Comparison of ENCODE assay signal across 1 cellular context in the genomic region with DNA sequence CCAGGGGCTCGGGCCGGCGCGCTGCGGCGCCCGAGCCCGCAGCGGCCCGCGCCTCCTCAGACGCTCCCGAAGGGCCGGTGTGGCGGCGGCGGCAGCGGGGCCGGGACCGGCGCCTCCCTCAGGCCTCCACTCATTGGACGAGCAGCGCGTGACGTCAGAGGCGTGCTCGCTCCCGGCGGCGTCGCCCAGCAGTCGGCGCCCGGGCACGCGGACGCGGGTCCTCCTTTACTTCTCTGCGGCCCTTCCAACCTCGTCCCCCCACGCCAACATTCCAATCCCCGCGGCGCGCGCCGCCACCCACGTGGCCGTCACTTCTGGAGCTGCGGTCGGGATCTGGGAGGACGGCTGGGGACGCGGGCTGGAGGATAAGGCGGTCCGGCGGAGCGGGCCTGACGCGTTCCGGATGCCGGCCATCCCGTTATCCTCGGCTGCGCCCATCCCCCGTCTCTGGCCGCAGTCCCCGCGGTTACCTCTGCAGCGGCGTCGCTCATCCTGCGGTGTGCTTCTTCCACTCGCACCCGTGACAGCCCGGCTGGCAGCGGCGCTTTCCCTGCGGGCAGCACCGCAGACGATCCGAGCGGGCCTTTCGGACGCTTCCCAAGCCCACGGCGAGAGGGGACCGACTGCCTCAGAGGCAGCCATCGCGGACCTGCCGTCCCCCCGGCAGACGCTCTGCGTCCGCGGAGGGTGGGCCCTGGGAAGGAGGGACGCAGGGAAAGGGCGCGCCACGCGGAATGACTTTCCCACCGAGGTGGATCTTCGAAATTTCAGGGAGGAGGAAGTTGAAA.
TF ChIP-seq lines count a peak whose summit lies in the region.

A gene with protein sequence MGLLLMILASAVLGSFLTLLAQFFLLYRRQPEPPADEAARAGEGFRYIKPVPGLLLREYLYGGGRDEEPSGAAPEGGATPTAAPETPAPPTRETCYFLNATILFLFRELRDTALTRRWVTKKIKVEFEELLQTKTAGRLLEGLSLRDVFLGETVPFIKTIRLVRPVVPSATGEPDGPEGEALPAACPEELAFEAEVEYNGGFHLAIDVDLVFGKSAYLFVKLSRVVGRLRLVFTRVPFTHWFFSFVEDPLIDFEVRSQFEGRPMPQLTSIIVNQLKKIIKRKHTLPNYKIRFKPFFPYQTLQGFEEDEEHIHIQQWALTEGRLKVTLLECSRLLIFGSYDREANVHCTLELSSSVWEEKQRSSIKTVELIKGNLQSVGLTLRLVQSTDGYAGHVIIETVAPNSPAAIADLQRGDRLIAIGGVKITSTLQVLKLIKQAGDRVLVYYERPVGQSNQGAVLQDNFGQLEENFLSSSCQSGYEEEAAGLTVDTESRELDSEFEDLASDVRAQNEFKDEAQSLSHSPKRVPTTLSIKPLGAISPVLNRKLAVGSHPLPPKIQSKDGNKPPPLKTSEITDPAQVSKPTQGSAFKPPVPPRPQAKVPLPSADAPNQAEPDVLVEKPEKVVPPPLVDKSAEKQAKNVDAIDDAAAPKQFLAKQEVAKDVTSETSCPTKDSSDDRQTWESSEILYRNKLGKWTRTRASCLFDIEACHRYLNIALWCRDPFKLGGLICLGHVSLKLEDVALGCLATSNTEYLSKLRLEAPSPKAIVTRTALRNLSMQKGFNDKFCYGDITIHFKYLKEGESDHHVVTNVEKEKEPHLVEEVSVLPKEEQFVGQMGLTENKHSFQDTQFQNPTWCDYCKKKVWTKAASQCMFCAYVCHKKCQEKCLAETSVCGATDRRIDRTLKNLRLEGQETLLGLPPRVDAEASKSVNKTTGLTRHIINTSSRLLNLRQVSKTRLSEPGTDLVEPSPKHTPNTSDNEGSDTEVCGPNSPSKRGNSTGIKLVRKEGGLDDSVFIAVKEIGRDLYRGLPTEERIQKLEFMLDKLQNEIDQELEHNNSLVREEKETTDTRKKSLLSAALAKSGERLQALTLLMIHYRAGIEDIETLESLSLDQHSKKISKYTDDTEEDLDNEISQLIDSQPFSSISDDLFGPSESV (minus strand): TSS at position 81 of the 788 bp plus-strand sequence. CDS start 213 bp downstream, outside the sequence.

TF ChIP-seq in HEK293, 187 proteins besides CTCF, POLR2A, EP300 and RAD21 (continued from another document and continues in another):
- TF ChIP-seq, protein P1, sequence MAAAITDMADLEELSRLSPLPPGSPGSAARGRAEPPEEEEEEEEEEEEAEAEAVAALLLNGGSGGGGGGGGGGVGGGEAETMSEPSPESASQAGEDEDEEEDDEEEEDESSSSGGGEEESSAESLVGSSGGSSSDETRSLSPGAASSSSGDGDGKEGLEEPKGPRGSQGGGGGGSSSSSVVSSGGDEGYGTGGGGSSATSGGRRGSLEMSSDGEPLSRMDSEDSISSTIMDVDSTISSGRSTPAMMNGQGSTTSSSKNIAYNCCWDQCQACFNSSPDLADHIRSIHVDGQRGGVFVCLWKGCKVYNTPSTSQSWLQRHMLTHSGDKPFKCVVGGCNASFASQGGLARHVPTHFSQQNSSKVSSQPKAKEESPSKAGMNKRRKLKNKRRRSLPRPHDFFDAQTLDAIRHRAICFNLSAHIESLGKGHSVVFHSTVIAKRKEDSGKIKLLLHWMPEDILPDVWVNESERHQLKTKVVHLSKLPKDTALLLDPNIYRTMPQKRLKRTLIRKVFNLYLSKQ (tag by site-specific recombination; IDR thresholded peaks at IDR 0.05; ENCODE audit: borderline replicate concordance): no peak; the same call in 1 of the 2 replicates
- TF ChIP-seq KLF10 (tag by site-specific recombination; IDR thresholded peaks at IDR 0.05): no peak; the same call in 1 of the 2 replicates
- TF ChIP-seq ZNF37A (tag by site-specific recombination; IDR thresholded peaks at IDR 0.05): no peak
- no peak for TF ChIP-seq ZNF677 (tag by site-specific recombination; IDR thresholded peaks at IDR 0.05)
- no peak for TF ChIP-seq ZNF837 (tag by site-specific recombination; IDR thresholded peaks at IDR 0.05)
- peak; percentile 89 for TF ChIP-seq SP7 (tag by site-specific recombination; IDR thresholded peaks at IDR 0.05)
- peak; percentile 58; the same call in 1 of the 2 replicates for TF ChIP-seq ZNF121 (tag by site-specific recombination; IDR thresholded peaks at IDR 0.05)
- TF ChIP-seq, protein P2, sequence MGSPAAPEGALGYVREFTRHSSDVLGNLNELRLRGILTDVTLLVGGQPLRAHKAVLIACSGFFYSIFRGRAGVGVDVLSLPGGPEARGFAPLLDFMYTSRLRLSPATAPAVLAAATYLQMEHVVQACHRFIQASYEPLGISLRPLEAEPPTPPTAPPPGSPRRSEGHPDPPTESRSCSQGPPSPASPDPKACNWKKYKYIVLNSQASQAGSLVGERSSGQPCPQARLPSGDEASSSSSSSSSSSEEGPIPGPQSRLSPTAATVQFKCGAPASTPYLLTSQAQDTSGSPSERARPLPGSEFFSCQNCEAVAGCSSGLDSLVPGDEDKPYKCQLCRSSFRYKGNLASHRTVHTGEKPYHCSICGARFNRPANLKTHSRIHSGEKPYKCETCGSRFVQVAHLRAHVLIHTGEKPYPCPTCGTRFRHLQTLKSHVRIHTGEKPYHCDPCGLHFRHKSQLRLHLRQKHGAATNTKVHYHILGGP (tag by site-specific recombination; IDR thresholded peaks at IDR 0.05): no peak
- no peak for TF ChIP-seq ZNF654 (tag by site-specific recombination; IDR thresholded peaks at IDR 0.05; ENCODE audit: low read depth)
- TF ChIP-seq, protein P3, sequence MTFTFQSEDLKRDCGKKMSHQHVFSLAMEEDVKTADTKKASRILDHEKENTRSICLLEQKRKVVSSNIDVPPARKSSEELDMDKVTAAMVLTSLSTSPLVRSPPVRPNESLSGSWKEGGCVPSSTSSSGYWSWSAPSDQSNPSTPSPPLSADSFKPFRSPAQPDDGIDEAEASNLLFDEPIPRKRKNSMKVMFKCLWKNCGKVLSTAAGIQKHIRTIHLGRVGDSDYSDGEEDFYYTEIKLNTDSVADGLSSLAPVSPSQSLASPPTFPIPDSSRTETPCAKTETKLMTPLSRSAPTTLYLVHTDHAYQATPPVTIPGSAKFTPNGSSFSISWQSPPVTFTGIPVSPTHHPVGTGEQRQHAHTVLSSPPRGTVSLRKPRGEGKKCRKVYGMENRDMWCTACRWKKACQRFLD (tag by site-specific recombination; IDR thresholded peaks at IDR 0.05): no peak
- TF ChIP-seq ZNF585B (tag by site-specific recombination; IDR thresholded peaks at IDR 0.05): no peak
- TF ChIP-seq ZNF311 (tag by site-specific recombination; IDR thresholded peaks at IDR 0.05; ENCODE audit: borderline replicate concordance): no peak
- no peak for TF ChIP-seq ZNF555 (tag by site-specific recombination; conservative IDR thresholded peaks at IDR 0.05)
- TF ChIP-seq MEIS1 (CRISPR knock-in tag; IDR thresholded peaks at IDR 0.05; ENCODE audit: borderline replicate concordance): no peak
- peak; percentile 56; the same call in 1 of the 2 replicates for TF ChIP-seq ZNF391 (tag by site-specific recombination; IDR thresholded peaks at IDR 0.05; ENCODE audit: borderline replicate concordance, low read depth)
- TF ChIP-seq, protein P4, sequence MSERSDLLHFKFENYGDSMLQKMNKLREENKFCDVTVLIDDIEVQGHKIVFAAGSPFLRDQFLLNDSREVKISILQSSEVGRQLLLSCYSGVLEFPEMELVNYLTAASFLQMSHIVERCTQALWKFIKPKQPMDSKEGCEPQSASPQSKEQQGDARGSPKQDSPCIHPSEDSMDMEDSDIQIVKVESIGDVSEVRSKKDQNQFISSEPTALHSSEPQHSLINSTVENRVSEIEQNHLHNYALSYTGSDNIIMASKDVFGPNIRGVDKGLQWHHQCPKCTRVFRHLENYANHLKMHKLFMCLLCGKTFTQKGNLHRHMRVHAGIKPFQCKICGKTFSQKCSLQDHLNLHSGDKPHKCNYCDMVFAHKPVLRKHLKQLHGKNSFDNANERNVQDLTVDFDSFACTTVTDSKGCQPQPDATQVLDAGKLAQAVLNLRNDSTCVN (tag by site-specific recombination; optimal IDR thresholded peaks at IDR 0.05): peak; percentile 100
- no peak for TF ChIP-seq ZNF354C (tag by site-specific recombination; IDR thresholded peaks at IDR 0.05; ENCODE audit: borderline replicate concordance, low read depth)
- peak; percentile 30; the same call in 1 of the 2 replicates for TF ChIP-seq FEZF1 (tag by site-specific recombination; IDR thresholded peaks at IDR 0.05)
- TF ChIP-seq ZEB2 (tag by site-specific recombination; IDR thresholded peaks at IDR 0.05): peak; percentile 94
- TF ChIP-seq, protein P5, sequence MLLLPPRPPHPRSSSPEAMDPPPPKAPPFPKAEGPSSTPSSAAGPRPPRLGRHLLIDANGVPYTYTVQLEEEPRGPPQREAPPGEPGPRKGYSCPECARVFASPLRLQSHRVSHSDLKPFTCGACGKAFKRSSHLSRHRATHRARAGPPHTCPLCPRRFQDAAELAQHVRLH (tag by site-specific recombination; IDR thresholded peaks at IDR 0.05): peak; percentile 55; the same call in 1 of the 2 replicates
- peak; percentile 71; the same call in 1 of the 2 replicates for TF ChIP-seq BCL11A (tag by site-specific recombination; IDR thresholded peaks at IDR 0.05; ENCODE audit: low read depth)
- TF ChIP-seq ZNF701 (tag by site-specific recombination; IDR thresholded peaks at IDR 0.05): no peak
- TF ChIP-seq, protein P6, sequence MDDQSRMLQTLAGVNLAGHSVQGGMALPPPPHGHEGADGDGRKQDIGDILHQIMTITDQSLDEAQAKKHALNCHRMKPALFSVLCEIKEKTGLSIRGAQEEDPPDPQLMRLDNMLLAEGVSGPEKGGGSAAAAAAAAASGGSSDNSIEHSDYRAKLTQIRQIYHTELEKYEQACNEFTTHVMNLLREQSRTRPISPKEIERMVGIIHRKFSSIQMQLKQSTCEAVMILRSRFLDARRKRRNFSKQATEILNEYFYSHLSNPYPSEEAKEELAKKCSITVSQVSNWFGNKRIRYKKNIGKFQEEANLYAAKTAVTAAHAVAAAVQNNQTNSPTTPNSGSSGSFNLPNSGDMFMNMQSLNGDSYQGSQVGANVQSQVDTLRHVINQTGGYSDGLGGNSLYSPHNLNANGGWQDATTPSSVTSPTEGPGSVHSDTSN (CRISPR knock-in tag; IDR thresholded peaks at IDR 0.05): peak; percentile 64; the same call in 1 of the 2 replicates
- TF ChIP-seq ZSCAN16 (tag by site-specific recombination; IDR thresholded peaks at IDR 0.05): no peak
- TF ChIP-seq, protein P7, sequence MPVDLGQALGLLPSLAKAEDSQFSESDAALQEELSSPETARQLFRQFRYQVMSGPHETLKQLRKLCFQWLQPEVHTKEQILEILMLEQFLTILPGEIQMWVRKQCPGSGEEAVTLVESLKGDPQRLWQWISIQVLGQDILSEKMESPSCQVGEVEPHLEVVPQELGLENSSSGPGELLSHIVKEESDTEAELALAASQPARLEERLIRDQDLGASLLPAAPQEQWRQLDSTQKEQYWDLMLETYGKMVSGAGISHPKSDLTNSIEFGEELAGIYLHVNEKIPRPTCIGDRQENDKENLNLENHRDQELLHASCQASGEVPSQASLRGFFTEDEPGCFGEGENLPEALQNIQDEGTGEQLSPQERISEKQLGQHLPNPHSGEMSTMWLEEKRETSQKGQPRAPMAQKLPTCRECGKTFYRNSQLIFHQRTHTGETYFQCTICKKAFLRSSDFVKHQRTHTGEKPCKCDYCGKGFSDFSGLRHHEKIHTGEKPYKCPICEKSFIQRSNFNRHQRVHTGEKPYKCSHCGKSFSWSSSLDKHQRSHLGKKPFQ (tag by site-specific recombination; IDR thresholded peaks at IDR 0.05): no peak; the same call in 1 of the 2 replicates
- no peak for TF ChIP-seq ZNF302 (tag by site-specific recombination; IDR thresholded peaks at IDR 0.05; ENCODE audit: low read depth)
- TF ChIP-seq, protein P8, sequence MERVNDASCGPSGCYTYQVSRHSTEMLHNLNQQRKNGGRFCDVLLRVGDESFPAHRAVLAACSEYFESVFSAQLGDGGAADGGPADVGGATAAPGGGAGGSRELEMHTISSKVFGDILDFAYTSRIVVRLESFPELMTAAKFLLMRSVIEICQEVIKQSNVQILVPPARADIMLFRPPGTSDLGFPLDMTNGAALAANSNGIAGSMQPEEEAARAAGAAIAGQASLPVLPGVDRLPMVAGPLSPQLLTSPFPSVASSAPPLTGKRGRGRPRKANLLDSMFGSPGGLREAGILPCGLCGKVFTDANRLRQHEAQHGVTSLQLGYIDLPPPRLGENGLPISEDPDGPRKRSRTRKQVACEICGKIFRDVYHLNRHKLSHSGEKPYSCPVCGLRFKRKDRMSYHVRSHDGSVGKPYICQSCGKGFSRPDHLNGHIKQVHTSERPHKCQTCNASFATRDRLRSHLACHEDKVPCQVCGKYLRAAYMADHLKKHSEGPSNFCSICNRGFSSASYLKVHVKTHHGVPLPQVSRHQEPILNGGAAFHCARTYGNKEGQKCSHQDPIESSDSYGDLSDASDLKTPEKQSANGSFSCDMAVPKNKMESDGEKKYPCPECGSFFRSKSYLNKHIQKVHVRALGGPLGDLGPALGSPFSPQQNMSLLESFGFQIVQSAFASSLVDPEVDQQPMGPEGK (tag by site-specific recombination; IDR thresholded peaks at IDR 0.05): peak; percentile 75
- peak; percentile 78 for TF ChIP-seq IKZF3 (tag by site-specific recombination; IDR thresholded peaks at IDR 0.05)
- TF ChIP-seq KLF7 (tag by site-specific recombination; IDR thresholded peaks at IDR 0.05; ENCODE audit: borderline replicate concordance): no peak
- TF ChIP-seq TSHZ1 (tag by site-specific recombination; IDR thresholded peaks at IDR 0.05; ENCODE audit: borderline replicate concordance): 0 out of 2 replicates have a peak, but pooled peaks have one; percentile 27
- no peak for TF ChIP-seq ZNF510 (tag by site-specific recombination; IDR thresholded peaks at IDR 0.05; ENCODE audit: insufficient replicate concordance)
- no peak for TF ChIP-seq MYNN (tag by site-specific recombination; IDR thresholded peaks at IDR 0.05; ENCODE audit: borderline replicate concordance)
- TF ChIP-seq ZFP69B (tag by site-specific recombination; IDR thresholded peaks at IDR 0.05): peak; percentile 46; the same call in 1 of the 2 replicates
- peak; percentile 65; the same call in 1 of the 2 replicates for TF ChIP-seq PRDM1 (tag by site-specific recombination; IDR thresholded peaks at IDR 0.05)
